1 cellular context compared by ENCODE assay signal in the genomic region with DNA sequence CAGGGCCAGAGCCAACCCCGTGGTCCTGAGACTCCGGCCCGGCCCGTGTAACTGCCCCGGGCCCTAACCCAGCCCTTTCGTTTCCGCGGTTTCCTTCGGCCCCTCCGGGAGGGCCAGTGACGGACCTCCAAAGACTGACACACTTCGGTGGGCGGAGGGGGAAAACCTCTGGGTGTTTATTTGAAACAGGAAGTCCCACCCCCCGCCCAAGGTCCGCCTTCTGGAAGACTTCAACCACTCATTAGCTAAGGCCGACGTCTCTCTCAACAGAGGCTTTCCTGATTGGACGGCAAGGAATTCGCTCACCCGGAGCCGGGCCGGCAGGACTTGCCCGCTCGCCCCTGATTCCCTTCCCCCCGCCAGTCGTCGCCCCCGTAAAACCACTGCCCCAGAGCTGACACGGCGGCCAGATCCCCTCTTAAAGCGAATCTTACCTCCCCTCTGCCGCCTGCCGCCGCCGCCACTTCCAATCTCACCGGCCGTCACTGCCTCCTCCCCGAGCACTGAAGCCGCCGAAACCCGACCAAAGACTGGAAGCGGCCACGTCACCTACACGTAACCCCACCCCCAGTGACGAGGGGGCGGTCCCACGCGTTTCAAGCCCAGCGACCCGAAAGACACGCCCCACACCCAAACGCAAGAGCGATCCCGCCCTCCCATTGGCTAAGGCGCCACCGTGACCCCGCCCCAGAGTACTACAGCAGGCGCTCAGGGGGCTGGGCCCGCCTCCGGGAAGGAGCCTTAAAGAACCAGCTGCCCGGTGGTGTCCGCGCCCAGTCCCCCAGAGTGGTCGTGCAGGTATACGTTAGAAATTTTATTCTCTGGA.
TF ChIP-seq lines count a peak whose summit lies in the region.

A gene with protein sequence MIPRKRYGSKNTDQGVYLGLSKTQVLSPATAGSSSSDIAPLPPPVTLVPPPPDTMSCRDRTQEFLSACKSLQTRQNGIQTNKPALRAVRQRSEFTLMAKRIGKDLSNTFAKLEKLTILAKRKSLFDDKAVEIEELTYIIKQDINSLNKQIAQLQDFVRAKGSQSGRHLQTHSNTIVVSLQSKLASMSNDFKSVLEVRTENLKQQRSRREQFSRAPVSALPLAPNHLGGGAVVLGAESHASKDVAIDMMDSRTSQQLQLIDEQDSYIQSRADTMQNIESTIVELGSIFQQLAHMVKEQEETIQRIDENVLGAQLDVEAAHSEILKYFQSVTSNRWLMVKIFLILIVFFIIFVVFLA (minus strand): TSS at position 532 of the 826 bp plus-strand sequence. CDS start 808 bp downstream, outside the sequence.

TF ChIP-seq in HEK293, 187 proteins besides CTCF, POLR2A, EP300 and RAD21 (continued from another document and continues in another):
- TF ChIP-seq, protein P1, sequence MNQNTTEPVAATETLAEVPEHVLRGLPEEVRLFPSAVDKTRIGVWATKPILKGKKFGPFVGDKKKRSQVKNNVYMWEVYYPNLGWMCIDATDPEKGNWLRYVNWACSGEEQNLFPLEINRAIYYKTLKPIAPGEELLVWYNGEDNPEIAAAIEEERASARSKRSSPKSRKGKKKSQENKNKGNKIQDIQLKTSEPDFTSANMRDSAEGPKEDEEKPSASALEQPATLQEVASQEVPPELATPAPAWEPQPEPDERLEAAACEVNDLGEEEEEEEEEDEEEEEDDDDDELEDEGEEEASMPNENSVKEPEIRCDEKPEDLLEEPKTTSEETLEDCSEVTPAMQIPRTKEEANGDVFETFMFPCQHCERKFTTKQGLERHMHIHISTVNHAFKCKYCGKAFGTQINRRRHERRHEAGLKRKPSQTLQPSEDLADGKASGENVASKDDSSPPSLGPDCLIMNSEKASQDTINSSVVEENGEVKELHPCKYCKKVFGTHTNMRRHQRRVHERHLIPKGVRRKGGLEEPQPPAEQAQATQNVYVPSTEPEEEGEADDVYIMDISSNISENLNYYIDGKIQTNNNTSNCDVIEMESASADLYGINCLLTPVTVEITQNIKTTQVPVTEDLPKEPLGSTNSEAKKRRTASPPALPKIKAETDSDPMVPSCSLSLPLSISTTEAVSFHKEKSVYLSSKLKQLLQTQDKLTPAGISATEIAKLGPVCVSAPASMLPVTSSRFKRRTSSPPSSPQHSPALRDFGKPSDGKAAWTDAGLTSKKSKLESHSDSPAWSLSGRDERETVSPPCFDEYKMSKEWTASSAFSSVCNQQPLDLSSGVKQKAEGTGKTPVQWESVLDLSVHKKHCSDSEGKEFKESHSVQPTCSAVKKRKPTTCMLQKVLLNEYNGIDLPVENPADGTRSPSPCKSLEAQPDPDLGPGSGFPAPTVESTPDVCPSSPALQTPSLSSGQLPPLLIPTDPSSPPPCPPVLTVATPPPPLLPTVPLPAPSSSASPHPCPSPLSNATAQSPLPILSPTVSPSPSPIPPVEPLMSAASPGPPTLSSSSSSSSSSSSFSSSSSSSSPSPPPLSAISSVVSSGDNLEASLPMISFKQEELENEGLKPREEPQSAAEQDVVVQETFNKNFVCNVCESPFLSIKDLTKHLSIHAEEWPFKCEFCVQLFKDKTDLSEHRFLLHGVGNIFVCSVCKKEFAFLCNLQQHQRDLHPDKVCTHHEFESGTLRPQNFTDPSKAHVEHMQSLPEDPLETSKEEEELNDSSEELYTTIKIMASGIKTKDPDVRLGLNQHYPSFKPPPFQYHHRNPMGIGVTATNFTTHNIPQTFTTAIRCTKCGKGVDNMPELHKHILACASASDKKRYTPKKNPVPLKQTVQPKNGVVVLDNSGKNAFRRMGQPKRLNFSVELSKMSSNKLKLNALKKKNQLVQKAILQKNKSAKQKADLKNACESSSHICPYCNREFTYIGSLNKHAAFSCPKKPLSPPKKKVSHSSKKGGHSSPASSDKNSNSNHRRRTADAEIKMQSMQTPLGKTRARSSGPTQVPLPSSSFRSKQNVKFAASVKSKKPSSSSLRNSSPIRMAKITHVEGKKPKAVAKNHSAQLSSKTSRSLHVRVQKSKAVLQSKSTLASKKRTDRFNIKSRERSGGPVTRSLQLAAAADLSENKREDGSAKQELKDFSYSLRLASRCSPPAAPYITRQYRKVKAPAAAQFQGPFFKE (tag by site-specific recombination; IDR thresholded peaks at IDR 0.05; ENCODE audit: borderline replicate concordance): no peak
- TF ChIP-seq ZBTB8A (tag by site-specific recombination; IDR thresholded peaks at IDR 0.05) (peak; percentile 58; the same call in 1 of the 2 replicates), TCF7L2 (IDR thresholded peaks at IDR 0.05; ENCODE audit: borderline replicate concordance, low read depth, low read length) (no peak), SP2 (tag by site-specific recombination; IDR thresholded peaks at IDR 0.05) (peak; percentile 91), MZF1 (tag by site-specific recombination; IDR thresholded peaks at IDR 0.05; ENCODE audit: borderline replicate concordance) (no peak), ZNF624 (tag by site-specific recombination; IDR thresholded peaks at IDR 0.05) (no peak), SP7 (tag by site-specific recombination; IDR thresholded peaks at IDR 0.05) (0 out of 2 replicates have a peak, but pooled peaks have one; percentile 69), ZNF792 (tag by site-specific recombination; IDR thresholded peaks at IDR 0.05) (no peak), ZNF23 (tag by site-specific recombination; IDR thresholded peaks at IDR 0.05; ENCODE audit: borderline replicate concordance) (no peak), ZNF776 (tag by site-specific recombination; IDR thresholded peaks at IDR 0.05; ENCODE audit: borderline replicate concordance) (no peak), ZNF37A (tag by site-specific recombination; IDR thresholded peaks at IDR 0.05) (no peak), GLIS1 (tag by site-specific recombination; IDR thresholded peaks at IDR 0.05) (no peak), ZNF843 (tag by site-specific recombination; IDR thresholded peaks at IDR 0.05) (0 out of 2 replicates have a peak, but pooled peaks have one; percentile 5), ZNF341 (tag by site-specific recombination; IDR thresholded peaks at IDR 0.05; ENCODE audit: low read depth) (peak; percentile 72; the same call in 1 of the 2 replicates), ZNF544 (tag by site-specific recombination; IDR thresholded peaks at IDR 0.05) (no peak), ZBTB17 (tag by site-specific recombination; IDR thresholded peaks at IDR 0.05) (no peak), GLIS2 (tag by site-specific recombination; IDR thresholded peaks at IDR 0.05) (peak; percentile 64), ZNF561 (tag by site-specific recombination; IDR thresholded peaks at IDR 0.05; ENCODE audit: borderline replicate concordance) (0 out of 2 replicates have a peak, but pooled peaks have one; percentile 80), SCRT2 (tag by site-specific recombination; IDR thresholded peaks at IDR 0.05) (0 out of 2 replicates have a peak, but pooled peaks have one; percentile 36), ZNF324 (tag by site-specific recombination; IDR thresholded peaks at IDR 0.05) (peak; percentile 10; the same call in 1 of the 2 replicates), ZBTB48 (tag by site-specific recombination; IDR thresholded peaks at IDR 0.05) (peak; percentile 89; the same call in 1 of the 2 replicates), ZNF777 (tag by site-specific recombination; IDR thresholded peaks at IDR 0.05; ENCODE audit: borderline replicate concordance) (no peak), GFI1B (tag by site-specific recombination; IDR thresholded peaks at IDR 0.05) (no peak), SP3 (tag by site-specific recombination; IDR thresholded peaks at IDR 0.05) (peak; percentile 88), ZNF664 (tag by site-specific recombination; IDR thresholded peaks at IDR 0.05) (no peak), ZNF610 (tag by site-specific recombination; IDR thresholded peaks at IDR 0.05; ENCODE audit: borderline replicate concordance) (no peak), ZXDB (tag by site-specific recombination; IDR thresholded peaks at IDR 0.05) (peak; percentile 95), RBAK (tag by site-specific recombination; IDR thresholded peaks at IDR 0.05) (no peak)
- TF ChIP-seq, protein P2, sequence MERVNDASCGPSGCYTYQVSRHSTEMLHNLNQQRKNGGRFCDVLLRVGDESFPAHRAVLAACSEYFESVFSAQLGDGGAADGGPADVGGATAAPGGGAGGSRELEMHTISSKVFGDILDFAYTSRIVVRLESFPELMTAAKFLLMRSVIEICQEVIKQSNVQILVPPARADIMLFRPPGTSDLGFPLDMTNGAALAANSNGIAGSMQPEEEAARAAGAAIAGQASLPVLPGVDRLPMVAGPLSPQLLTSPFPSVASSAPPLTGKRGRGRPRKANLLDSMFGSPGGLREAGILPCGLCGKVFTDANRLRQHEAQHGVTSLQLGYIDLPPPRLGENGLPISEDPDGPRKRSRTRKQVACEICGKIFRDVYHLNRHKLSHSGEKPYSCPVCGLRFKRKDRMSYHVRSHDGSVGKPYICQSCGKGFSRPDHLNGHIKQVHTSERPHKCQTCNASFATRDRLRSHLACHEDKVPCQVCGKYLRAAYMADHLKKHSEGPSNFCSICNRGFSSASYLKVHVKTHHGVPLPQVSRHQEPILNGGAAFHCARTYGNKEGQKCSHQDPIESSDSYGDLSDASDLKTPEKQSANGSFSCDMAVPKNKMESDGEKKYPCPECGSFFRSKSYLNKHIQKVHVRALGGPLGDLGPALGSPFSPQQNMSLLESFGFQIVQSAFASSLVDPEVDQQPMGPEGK (tag by site-specific recombination; IDR thresholded peaks at IDR 0.05): peak; percentile 90
- TF ChIP-seq, protein P3, sequence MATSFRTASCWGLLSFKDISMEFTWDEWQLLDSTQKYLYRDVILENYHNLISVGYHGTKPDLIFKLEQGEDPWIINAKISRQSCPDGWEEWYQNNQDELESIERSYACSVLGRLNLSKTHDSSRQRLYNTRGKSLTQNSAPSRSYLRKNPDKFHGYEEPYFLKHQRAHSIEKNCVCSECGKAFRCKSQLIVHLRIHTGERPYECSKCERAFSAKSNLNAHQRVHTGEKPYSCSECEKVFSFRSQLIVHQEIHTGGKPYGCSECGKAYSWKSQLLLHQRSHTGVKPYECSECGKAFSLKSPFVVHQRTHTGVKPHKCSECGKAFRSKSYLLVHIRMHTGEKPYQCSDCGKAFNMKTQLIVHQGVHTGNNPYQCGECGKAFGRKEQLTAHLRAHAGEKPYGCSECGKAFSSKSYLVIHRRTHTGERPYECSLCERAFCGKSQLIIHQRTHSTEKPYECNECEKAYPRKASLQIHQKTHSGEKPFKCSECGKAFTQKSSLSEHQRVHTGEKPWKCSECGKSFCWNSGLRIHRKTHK (tag by site-specific recombination; IDR thresholded peaks at IDR 0.05): no peak
- TF ChIP-seq, protein P4, sequence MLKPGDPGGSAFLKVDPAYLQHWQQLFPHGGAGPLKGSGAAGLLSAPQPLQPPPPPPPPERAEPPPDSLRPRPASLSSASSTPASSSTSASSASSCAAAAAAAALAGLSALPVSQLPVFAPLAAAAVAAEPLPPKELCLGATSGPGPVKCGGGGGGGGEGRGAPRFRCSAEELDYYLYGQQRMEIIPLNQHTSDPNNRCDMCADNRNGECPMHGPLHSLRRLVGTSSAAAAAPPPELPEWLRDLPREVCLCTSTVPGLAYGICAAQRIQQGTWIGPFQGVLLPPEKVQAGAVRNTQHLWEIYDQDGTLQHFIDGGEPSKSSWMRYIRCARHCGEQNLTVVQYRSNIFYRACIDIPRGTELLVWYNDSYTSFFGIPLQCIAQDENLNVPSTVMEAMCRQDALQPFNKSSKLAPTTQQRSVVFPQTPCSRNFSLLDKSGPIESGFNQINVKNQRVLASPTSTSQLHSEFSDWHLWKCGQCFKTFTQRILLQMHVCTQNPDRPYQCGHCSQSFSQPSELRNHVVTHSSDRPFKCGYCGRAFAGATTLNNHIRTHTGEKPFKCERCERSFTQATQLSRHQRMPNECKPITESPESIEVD (tag by site-specific recombination; IDR thresholded peaks at IDR 0.05): no peak
- TF ChIP-seq, protein P5, sequence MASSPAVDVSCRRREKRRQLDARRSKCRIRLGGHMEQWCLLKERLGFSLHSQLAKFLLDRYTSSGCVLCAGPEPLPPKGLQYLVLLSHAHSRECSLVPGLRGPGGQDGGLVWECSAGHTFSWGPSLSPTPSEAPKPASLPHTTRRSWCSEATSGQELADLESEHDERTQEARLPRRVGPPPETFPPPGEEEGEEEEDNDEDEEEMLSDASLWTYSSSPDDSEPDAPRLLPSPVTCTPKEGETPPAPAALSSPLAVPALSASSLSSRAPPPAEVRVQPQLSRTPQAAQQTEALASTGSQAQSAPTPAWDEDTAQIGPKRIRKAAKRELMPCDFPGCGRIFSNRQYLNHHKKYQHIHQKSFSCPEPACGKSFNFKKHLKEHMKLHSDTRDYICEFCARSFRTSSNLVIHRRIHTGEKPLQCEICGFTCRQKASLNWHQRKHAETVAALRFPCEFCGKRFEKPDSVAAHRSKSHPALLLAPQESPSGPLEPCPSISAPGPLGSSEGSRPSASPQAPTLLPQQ (tag by site-specific recombination; IDR thresholded peaks at IDR 0.05): 0 out of 2 replicates have a peak, but pooled peaks have one; percentile 79
- TF ChIP-seq, protein P6, sequence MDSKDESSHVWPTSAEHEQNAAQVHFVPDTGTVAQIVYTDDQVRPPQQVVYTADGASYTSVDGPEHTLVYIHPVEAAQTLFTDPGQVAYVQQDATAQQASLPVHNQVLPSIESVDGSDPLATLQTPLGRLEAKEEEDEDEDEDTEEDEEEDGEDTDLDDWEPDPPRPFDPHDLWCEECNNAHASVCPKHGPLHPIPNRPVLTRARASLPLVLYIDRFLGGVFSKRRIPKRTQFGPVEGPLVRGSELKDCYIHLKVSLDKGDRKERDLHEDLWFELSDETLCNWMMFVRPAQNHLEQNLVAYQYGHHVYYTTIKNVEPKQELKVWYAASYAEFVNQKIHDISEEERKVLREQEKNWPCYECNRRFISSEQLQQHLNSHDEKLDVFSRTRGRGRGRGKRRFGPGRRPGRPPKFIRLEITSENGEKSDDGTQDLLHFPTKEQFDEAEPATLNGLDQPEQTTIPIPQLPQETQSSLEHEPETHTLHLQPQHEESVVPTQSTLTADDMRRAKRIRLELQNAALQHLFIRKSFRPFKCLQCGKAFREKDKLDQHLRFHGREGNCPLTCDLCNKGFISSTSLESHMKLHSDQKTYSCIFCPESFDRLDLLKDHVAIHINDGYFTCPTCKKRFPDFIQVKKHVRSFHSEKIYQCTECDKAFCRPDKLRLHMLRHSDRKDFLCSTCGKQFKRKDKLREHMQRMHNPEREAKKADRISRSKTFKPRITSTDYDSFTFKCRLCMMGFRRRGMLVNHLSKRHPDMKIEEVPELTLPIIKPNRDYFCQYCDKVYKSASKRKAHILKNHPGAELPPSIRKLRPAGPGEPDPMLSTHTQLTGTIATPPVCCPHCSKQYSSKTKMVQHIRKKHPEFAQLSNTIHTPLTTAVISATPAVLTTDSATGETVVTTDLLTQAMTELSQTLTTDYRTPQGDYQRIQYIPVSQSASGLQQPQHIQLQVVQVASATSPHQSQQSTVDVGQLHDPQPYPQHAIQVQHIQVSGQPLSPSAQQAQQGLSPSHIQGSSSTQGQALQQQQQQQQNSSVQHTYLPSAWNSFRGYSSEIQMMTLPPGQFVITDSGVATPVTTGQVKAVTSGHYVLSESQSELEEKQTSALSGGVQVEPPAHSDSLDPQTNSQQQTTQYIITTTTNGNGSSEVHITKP (tag by site-specific recombination; IDR thresholded peaks at IDR 0.05): peak; percentile 88
- TF ChIP-seq, protein P7, sequence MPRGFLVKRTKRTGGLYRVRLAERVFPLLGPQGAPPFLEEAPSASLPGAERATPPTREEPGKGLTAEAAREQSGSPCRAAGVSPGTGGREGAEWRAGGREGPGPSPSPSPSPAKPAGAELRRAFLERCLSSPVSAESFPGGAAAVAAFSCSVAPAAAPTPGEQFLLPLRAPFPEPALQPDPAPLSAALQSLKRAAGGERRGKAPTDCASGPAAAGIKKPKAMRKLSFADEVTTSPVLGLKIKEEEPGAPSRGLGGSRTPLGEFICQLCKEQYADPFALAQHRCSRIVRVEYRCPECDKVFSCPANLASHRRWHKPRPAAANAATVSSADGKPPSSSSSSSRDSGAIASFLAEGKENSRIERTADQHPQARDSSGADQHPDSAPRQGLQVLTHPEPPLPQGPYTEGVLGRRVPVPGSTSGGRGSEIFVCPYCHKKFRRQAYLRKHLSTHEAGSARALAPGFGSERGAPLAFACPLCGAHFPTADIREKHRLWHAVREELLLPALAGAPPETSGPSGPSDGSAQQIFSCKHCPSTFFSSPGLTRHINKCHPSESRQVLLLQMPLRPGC (tag by site-specific recombination; IDR thresholded peaks at IDR 0.05): no peak
